In genomic region chr9:110977259-110977709, GRCh38 we compare ENCODE assay signal across 11 cellular contexts.
DNase-seq lines count a peak whose midpoint lies in the region; ATAC-seq and TF ChIP-seq lines count a peak whose summit lies in the region.
"Had no signal": no experiment of that assay in that cellular context is flagged by ENCODE, and none has a peak within 500 bp of the region (broad histone marks: within the 10 kb centered on the region; RNA-seq: fewer than 3 reads in every experiment).

No MANE protein-coding gene starts in this region.

- WGBS in spleen, 5 donors, result 52 to 88% (median 70%) methylated on average over 3 of the region's 3 CpGs

- H3K27ac ChIP-seq in temporal lobe (ENCODE audit: low read depth, low read length), result peak overlapping the region; percentile 17
- no peak overlapping the region for H3K27ac ChIP-seq in spleen

- DNase-seq in NCI-H2029 (lab: John Stamatoyannopoulos, UW) (peak; percentile 15), NCI-H2029 treated with DMSO at 0.1 percent for 48 hours (lab: John Stamatoyannopoulos, UW) (no peak), amniotic stem cell (lab: John Stamatoyannopoulos, UW) (peak; percentile 12), fibroblast of the conjunctiva (ENCODE audit: low read depth) (peak; percentile 51), NCI-H524 treated with DMSO at 0.1 percent for 48 hours (lab: John Stamatoyannopoulos, UW) (no peak), spleen (no peak), natural killer cell (no peak)
- DNase-seq: 8988T, GF-D8, NCI-H526 treated with DMSO at 0.1 percent for 48 hours had no signal

- peaks cover 7 to 11% of the 10 kb centered on the region in 2 donors for H3K9me3 Mint-ChIP-seq in natural killer cell

- H3K36me3 ChIP-seq in spleen, result no peaks in the 10 kb centered on the region

- H3K4me1 Mint-ChIP-seq in natural killer cell, result no peaks in the 10 kb centered on the region

- peaks cover 0 to 35% (median 11%) of the 10 kb centered on the region in 6 donors for H3K4me1 ChIP-seq in spleen

- no peaks in the 10 kb centered on the region for H3K27me3 ChIP-seq in spleen (replicated peaks in 1 of 7)

- no peak for TF ChIP-seq POLR2A in spleen (IDR thresholded peaks at IDR 0.05)

- no peak for ATAC-seq in natural killer cell

- no peaks in the 10 kb centered on the region for H3K27me3 Mint-ChIP-seq in natural killer cell (ENCODE audit: low read depth in 2 of 2)

- H3K4me3 ChIP-seq in spleen, result no peak overlapping the region

- intact Hi-C loops in spleen (cut with DNase I; ENCODE audit: low total_unique reads) (no loop called here), natural killer cell (cut with micrococcal nuclease) (no loop called here)

- no peak overlapping the region for H3K4me3 Mint-ChIP-seq in natural killer cell

- TF ChIP-seq CTCF in spleen (IDR thresholded peaks at IDR 0.05 in 8 of 11, conservative IDR thresholded peaks at IDR 0.05 in 3 of 11), result no peak
- TF ChIP-seq CTCF in natural killer cell (IDR thresholded peaks at IDR 0.05), result no peak

- no peaks in the 10 kb centered on the region for H3K9me3 ChIP-seq in spleen

- no peaks in the 10 kb centered on the region for H3K36me3 Mint-ChIP-seq in natural killer cell

- no peak overlapping the region for H3K27ac Mint-ChIP-seq in natural killer cell

Comparison
In these comparisons a context has a peak if more than half of its experiments do, and no peak if none do; other contexts are left out.
1. DNase-seq: peak in NCI-H2029 (single experiment), amniotic stem cell (single experiment) and fibroblast of the conjunctiva (single experiment); none in NCI-H2029 treated with DMSO at 0.1 percent for 48 hours (single experiment), NCI-H524 treated with DMSO at 0.1 percent for 48 hours (single experiment), spleen (single experiment) and natural killer cell (single experiment).